In the genomic region with DNA sequence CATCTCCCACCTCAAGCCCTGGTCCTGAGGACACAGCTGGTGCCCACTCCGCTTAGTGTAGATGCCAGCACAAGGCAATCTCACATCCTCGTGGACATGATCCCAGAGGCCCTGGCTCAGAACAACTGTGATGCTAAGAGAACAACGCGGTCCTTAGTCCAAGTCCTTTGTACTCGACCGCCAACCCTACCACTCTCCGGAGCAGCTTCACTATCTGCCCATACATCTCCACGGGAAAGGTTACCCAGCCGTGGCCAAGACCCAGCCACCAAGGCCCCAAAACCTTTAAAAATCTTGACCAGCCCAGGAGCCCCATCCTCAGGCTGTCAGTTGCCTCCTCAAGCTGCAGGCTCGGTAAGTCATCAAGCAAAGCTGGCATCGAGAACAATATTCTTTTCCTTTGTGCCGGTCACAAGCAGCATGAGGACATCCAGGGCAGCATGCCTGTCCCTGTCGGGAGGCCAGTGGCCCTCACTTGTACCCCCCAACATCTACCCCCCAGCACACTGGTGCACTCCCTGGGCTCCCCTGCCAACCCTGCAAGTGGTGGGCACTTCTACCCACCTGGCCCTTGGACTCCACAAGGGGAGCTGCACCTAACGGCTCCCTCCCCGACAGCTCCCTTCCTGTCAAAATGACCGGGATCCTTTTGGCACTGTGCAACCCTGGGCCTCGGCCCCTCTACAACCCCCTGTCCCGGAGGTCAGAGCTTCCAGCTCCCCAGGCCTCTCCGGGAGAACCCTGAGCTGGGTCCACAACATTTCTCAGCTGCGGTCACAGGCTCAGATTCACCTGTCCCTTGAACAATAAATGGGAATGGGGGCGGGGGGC, we compare ENCODE assay signal across 12 cellular contexts. TPM values are rescaled to one million over a fixed set of nuclear protein-coding genes. Genes with fewer than 3 reads are reported as not detected.
A peak's percentile ranks its signal among the peaks of the same experiment; 100 is the strongest.
DNase-seq lines count a peak whose midpoint lies in the region; ATAC-seq, FAIRE-seq and TF ChIP-seq lines count a peak whose summit lies in the region.
"Had no signal": no experiment of that assay in that cellular context is flagged by ENCODE, and none has a peak within 500 bp of the region (broad histone marks: within the 10 kb centered on the region; RNA-seq: fewer than 3 reads in every experiment).

No MANE protein-coding gene starts in this region.

- H3K9me3 ChIP-seq in K562 (replicated peaks; ENCODE audit: control insufficient read depth, insufficient read depth, low read depth, low read length) (no peaks in the 10 kb centered on the region), lower lobe of right lung (no peaks in the 10 kb centered on the region)

- peak; percentile 41 for DNase-seq in H7
- DNase-seq in K562 (ENCODE audit: extremely low read depth in 1 of 4, low spot score in 3 of 4) = no peak
- peak; percentile 29 for DNase-seq in lower lobe of right lung
- no peak for DNase-seq in stimulated activated effector memory CD8-positive, alpha-beta T cell treated with anti-CD3 and anti-CD28 coated beads, Interleukin-12 subunit alpha, Interleukin-12 subunit beta, amount 100 ng/mL, for 72 hours (ENCODE audit: low spot score in 2 of 2)
- DNase-seq in GM20000 (ENCODE audit: low spot score) = no peak
- DNase-seq in cerebellum (ENCODE audit: low spot score) = no peak
- no peak for DNase-seq in D341Med (ENCODE audit: low spot score)

- no peak for TF ChIP-seq RAD21 in K562 (CRISPR knock-in tag; conservative IDR thresholded peaks at IDR 0.05 in 1 of 2, IDR thresholded peaks at IDR 0.05 in 1 of 2)

- H3K27ac ChIP-seq in K562 (ENCODE audit: extremely low read depth, low read depth, low read length) (no peak overlapping the region), lower lobe of right lung (no peak overlapping the region)

- no peak overlapping the region for H3K4me2 ChIP-seq in K562 (ENCODE audit: insufficient read depth, low read length)

- peak overlapping the region; percentile 75 for H3K27ac Mint-ChIP-seq in stimulated activated effector memory CD8-positive, alpha-beta T cell treated with anti-CD3 and anti-CD28 coated beads, Interleukin-12 subunit alpha, Interleukin-12 subunit beta, amount 100 ng/mL, for 72 hours
- H3K27ac Mint-ChIP-seq: activated T-helper 2 cell treated with anti-CD3 and anti-CD28 coated beads, Interferon-gamma antibody, Interleukin-2, Interleukin-4, amounts not matched to agents 10 μg/mL and 5 μg/mL and 100 μg/mL, durations not matched to agents 14 hours and 24 hours and 36 hours had no signal

- CTCF ChIA-PET in K562 (lab: Yijun Ruan, JAX; ENCODE audit: low intra/inter-chr PET ratio) = no interaction called here

- H3K4me1 Mint-ChIP-seq in stimulated activated effector memory CD8-positive, alpha-beta T cell treated with anti-CD3 and anti-CD28 coated beads, Interleukin-12 subunit alpha, Interleukin-12 subunit beta, amount 100 ng/mL, for 72 hours = peaks cover 61% of the 10 kb centered on the region

- peaks cover 23 to 80% of the 10 kb centered on the region in 2 experiments for H3K4me1 ChIP-seq in K562 (replicated peaks in 1 of 2; ENCODE audit: control insufficient read depth in 2 of 2, insufficient read depth in 2 of 2, low read length in 2 of 2)
- peaks cover 57% of the 10 kb centered on the region for H3K4me1 ChIP-seq in lower lobe of right lung

- peaks cover 29% of the 10 kb centered on the region for H4K20me1 ChIP-seq in K562 (replicated peaks; ENCODE audit: control insufficient read depth, insufficient read depth, low read length)

- TSS peak; percentile 52 for BruUV-seq in K562 (replicated peaks; lab: Mats Ljungman, UMichigan)

- H3K36me3 ChIP-seq in H7 (replicated peaks; ENCODE audit: control insufficient read depth, insufficient read depth, low read length) = no peaks in the 10 kb centered on the region
- H3K36me3 ChIP-seq in K562 (ENCODE audit: control insufficient read depth, insufficient read depth, low read length) = no peaks in the 10 kb centered on the region
- peaks cover under 1% of the 10 kb centered on the region for H3K36me3 ChIP-seq in lower lobe of right lung

- peaks cover 32% of the 10 kb centered on the region for H3K79me2 ChIP-seq in K562 (ENCODE audit: control insufficient read depth, insufficient read depth, low read length)

- peak overlapping the region; percentile 74 for H3K4me3 Mint-ChIP-seq in stimulated activated effector memory CD8-positive, alpha-beta T cell treated with anti-CD3 and anti-CD28 coated beads, Interleukin-12 subunit alpha, Interleukin-12 subunit beta, amount 100 ng/mL, for 72 hours

- no peak for TF ChIP-seq CTCF in K562 (IDR thresholded peaks at IDR 0.05 in 2 of 3, conservative IDR thresholded peaks at IDR 0.05 in 1 of 3; ENCODE audit: insufficient read depth in 2 of 3, low read depth in 1 of 3, low read length in 3 of 3)
- TF ChIP-seq CTCF in lower lobe of right lung (IDR thresholded peaks at IDR 0.05) = no peak
- TF ChIP-seq CTCF in GM20000 (IDR thresholded peaks at IDR 0.05; ENCODE audit: extremely low read depth, missing control alignments) = no peak

- no peak for TF ChIP-seq EP300 in K562 (IDR thresholded peaks at IDR 0.05; ENCODE audit: low read length)

- WGBS in K562 (ENCODE audit: insufficient coverage, low coverage, missing lambda C conversion rate) = 83% methylated on average over 20 of the region's 21 CpGs

- peaks cover 8% of the 10 kb centered on the region for H3K27me3 ChIP-seq in H7 (ENCODE audit: control insufficient read depth, insufficient read depth, low read length)
- no peaks in the 10 kb centered on the region for H3K27me3 ChIP-seq in K562 (ENCODE audit: control insufficient read depth in 2 of 2, insufficient read depth in 2 of 2, low read length in 2 of 2)
- no peaks in the 10 kb centered on the region for H3K27me3 ChIP-seq in lower lobe of right lung (ENCODE audit: low read depth)

- no peak for TF ChIP-seq POLR2A in K562 (conservative IDR thresholded peaks at IDR 0.05)

- no peaks in the 10 kb centered on the region for H3K9me3 Mint-ChIP-seq in stimulated activated effector memory CD8-positive, alpha-beta T cell treated with anti-CD3 and anti-CD28 coated beads, Interleukin-12 subunit alpha, Interleukin-12 subunit beta, amount 100 ng/mL, for 72 hours
- H3K9me3 Mint-ChIP-seq: activated T-helper 2 cell treated with anti-CD3 and anti-CD28 coated beads, Interferon-gamma antibody, Interleukin-2, Interleukin-4, amounts not matched to agents 10 μg/mL and 5 μg/mL and 100 μg/mL, durations not matched to agents 14 hours and 24 hours and 36 hours had no signal

- H3K9me1 ChIP-seq in K562 (ENCODE audit: control insufficient read depth, insufficient read depth, low read length) = peaks cover 4% of the 10 kb centered on the region

- FAIRE-seq in K562 (lab: Jason Lieb, UNC) = no peak

- POLR2A ChIA-PET in K562 (lab: Yijun Ruan, JAX) = interaction anchor here (0.8 to 1.3 kb wide), 2 partner anchors 11 to 12 kb away, joined by 3 to 7 read pairs; no protein-coding TSS in a partner anchor

- no peaks in the 10 kb centered on the region for H3K36me3 Mint-ChIP-seq in stimulated activated effector memory CD8-positive, alpha-beta T cell treated with anti-CD3 and anti-CD28 coated beads, Interleukin-12 subunit alpha, Interleukin-12 subunit beta, amount 100 ng/mL, for 72 hours

- H3K9ac ChIP-seq in K562 (ENCODE audit: insufficient read depth in 1 of 2, low read depth in 2 of 2, low read length in 2 of 2) = peak overlapping the region in 1 of 2 experiments; percentile 10; a peak in 1 of 4 replicates

- H3K4me3 ChIP-seq in H7 (ENCODE audit: insufficient read depth, low read depth, low read length) = no peak overlapping the region
- H3K4me3 ChIP-seq in K562 = no peak overlapping the region
- H3K4me3 ChIP-seq in lower lobe of right lung = peak overlapping the region; percentile 84

- ATAC-seq in K562 = no peak
- no peak for ATAC-seq in lower lobe of right lung
- no peak for ATAC-seq in stimulated activated effector memory CD8-positive, alpha-beta T cell treated with anti-CD3 and anti-CD28 coated beads, Interleukin-12 subunit alpha, Interleukin-12 subunit beta, amount 100 ng/mL, for 72 hours
- ATAC-seq in HG03469 (IDR thresholded peaks at IDR 0.05; ENCODE audit: unreplicated experiment) = no peak

- in situ Hi-C loops in K562 (cut with MboI) = no loop called here

- intact Hi-C loops in K562 (cut with micrococcal nuclease) = loop anchor here (10.0 kb wide), 1 partner anchor 48 kb away; no protein-coding TSS in a partner anchor
- intact Hi-C loops in lower lobe of right lung (cut with DNase I) = no loop called here

- no peak overlapping the region for H2AFZ ChIP-seq in K562 (ENCODE audit: low read depth, low read length)

RNA-seq across cellular contexts. Expression of a gene that starts 2.5 kb away (rescaled TPM):
- 21.1 and 23.7 TPM in 2 replicates for total RNA-seq in H7 (2014; rRNA removed; shearing (Covaris generic))
- 40.9 and 87.7 TPM in 2 replicates for total RNA-seq in K562 (2011; cell fraction: chromatin; rRNA removed; ENCODE audit: low replicate concordance)
- 31.7 and 40.8 TPM in 2 replicates for total RNA-seq in K562 (2011; cell fraction: nucleolus; rRNA removed)
- total RNA-seq in K562 (2011; cell fraction: nucleoplasm; rRNA removed) = 28.2 and 35.2 TPM in 2 replicates
- 6.6 and 8.0 TPM in 2 replicates for total RNA-seq in K562 (2014; rRNA removed)
- 1.4 and 2.4 TPM in 2 replicates for total RNA-seq in K562 (2014; rRNA removed; fragmentation: Illumina TruSeq; extraction: Trizol)
- 6.4 and 6.5 TPM in 2 replicates for total RNA-seq in K562 (2015; rRNA removed; fragmentation: Illumina TruSeq; extraction: Trizol)
- 14.3 and 14.8 TPM in 2 replicates for total RNA-seq in K562 (2021)
- polyA plus RNA-seq in K562 (2011; rRNA removed) = 3.2 and 7.5 TPM in 2 replicates
- 3.8 and 6.2 TPM in 2 replicates for polyA plus RNA-seq in K562 (2011; cell fraction: cytosol; rRNA removed)
- polyA plus RNA-seq in K562 (2011; cell fraction: nucleus; rRNA removed) = 22.7 and 40.1 TPM in 2 replicates
- 7.8 and 10.2 TPM in 2 replicates for polyA plus RNA-seq in K562 (2012)
- polyA plus RNA-seq in K562 (2014; fragmentation: Illumina TruSeq; extraction: Trizol) = 3.1 and 4.6 TPM in 2 replicates
- polyA plus RNA-seq in K562 (2014; fragmentation: Nextera tagmentation; extraction: Ambion mirVana) = under 1 TPM; 0.06 to 0.10 TPM
- 6.6 and 11.9 TPM in 2 replicates for polyA plus RNA-seq in K562 (2014; rRNA removed)
- polyA minus RNA-seq in K562 (2011; rRNA and poly(A)+ RNA removed) = 1.6 and 1.9 TPM in 2 replicates
- polyA minus RNA-seq in K562 (2011; cell fraction: cytosol; rRNA and poly(A)+ RNA removed) = 5.9 and 6.9 TPM in 2 replicates
- 13.1 and 15.5 TPM in 2 replicates for polyA minus RNA-seq in K562 (2011; cell fraction: nucleus; rRNA and poly(A)+ RNA removed)
- 46.2 TPM for total RNA-seq in lower lobe of right lung
- 31.9 TPM for total RNA-seq in cerebellum

RNA-seq across cellular contexts. Expression of a gene that starts 56.0 kb away (rescaled TPM):
- total RNA-seq in H7 (2014; rRNA removed; shearing (Covaris generic)) = not detected in 2 replicates
- total RNA-seq in K562 (2011; cell fraction: chromatin; rRNA removed; ENCODE audit: low replicate concordance) = not detected in 2 replicates
- total RNA-seq in K562 (2011; cell fraction: nucleolus; rRNA removed) = not detected in 2 replicates
- total RNA-seq in K562 (2011; cell fraction: nucleoplasm; rRNA removed) = not detected in 2 replicates
- total RNA-seq in K562 (2014; rRNA removed) = not detected in 2 replicates
- total RNA-seq in K562 (2014; rRNA removed; fragmentation: Illumina TruSeq; extraction: Trizol) = not detected in 2 replicates
- not detected in 2 replicates for total RNA-seq in K562 (2015; rRNA removed; fragmentation: Illumina TruSeq; extraction: Trizol)
- total RNA-seq in K562 (2021) = not detected in 2 replicates
- not detected in 2 replicates for polyA plus RNA-seq in K562 (2011; rRNA removed)
- not detected in 2 replicates for polyA plus RNA-seq in K562 (2011; cell fraction: cytosol; rRNA removed)
- not detected in 2 replicates for polyA plus RNA-seq in K562 (2011; cell fraction: nucleus; rRNA removed)
- polyA plus RNA-seq in K562 (2012) = not detected in 2 replicates
- not detected in 2 replicates for polyA plus RNA-seq in K562 (2014; fragmentation: Illumina TruSeq; extraction: Trizol)
- polyA plus RNA-seq in K562 (2014; fragmentation: Nextera tagmentation; extraction: Ambion mirVana) = not detected
- not detected in 2 replicates for polyA plus RNA-seq in K562 (2014; rRNA removed)
- polyA minus RNA-seq in K562 (2011; rRNA and poly(A)+ RNA removed) = not detected in 2 replicates
- polyA minus RNA-seq in K562 (2011; cell fraction: cytosol; rRNA and poly(A)+ RNA removed) = not detected in 2 replicates
- polyA minus RNA-seq in K562 (2011; cell fraction: nucleus; rRNA and poly(A)+ RNA removed) = not detected in 2 replicates
- not detected for total RNA-seq in lower lobe of right lung
- total RNA-seq in cerebellum = not detected
- total RNA-seq: activated T-helper 2 cell treated with anti-CD3 and anti-CD28 coated beads, Interferon-gamma antibody, Interleukin-2, Interleukin-4, amounts not matched to agents 10 μg/mL and 5 μg/mL and 100 μg/mL, durations not matched to agents 14 hours and 24 hours and 36 hours; Daoy; epithelial cell of proximal tubule; lung microvascular endothelial cell had no signal

Comparison
In these comparisons a context has a peak if more than half of its experiments do, and no peak if none do; other contexts are left out.
1. DNase-seq: peak in H7 (single experiment) and lower lobe of right lung (single experiment); none in K562 (0 of 4), stimulated activated effector memory CD8-positive, alpha-beta T cell treated with anti-CD3 and anti-CD28 coated beads, Interleukin-12 subunit alpha, Interleukin-12 subunit beta, amount 100 ng/mL, for 72 hours (0 of 2), GM20000 (single experiment), cerebellum (single experiment) and D341Med (single experiment).